Comparison of ENCODE assay signal across 15 cellular contexts in the genomic region with DNA sequence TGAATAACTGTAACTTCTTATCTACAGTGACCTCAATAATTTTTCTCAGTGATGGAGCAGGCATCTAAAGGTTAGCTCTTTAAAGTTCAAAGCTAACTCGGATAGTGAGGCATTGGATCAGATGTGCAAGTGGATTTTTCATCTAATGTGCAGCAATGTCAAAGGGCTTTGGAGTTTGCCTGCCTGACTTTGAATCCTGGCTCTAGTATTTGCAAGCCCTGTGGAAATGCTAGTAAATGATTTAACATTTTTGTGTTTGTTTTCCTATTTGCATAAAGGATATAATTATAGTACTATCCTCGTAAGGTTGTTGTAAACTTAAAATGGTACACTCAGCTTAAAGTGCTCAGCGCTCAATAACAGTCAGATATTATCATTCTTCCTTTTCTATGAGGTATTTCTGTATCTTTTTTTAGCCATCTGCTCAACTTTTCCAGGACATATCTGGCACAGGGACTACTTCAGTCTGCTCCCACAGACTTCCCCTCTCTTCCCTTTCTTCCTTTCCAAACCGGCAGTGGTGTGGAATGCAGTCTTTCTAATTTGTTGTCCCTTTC.
A peak's percentile ranks its signal among the peaks of the same experiment; 100 is the strongest.
DNase-seq lines count a peak whose midpoint lies in the region; ATAC-seq and TF ChIP-seq lines count a peak whose summit lies in the region.
"Had no signal": no experiment of that assay in that cellular context is flagged by ENCODE, and none has a peak within 500 bp of the region (broad histone marks: within the 10 kb centered on the region; RNA-seq: fewer than 3 reads in every experiment).

No MANE protein-coding gene starts in this region.

- TF ChIP-seq CTCF in heart right ventricle (IDR thresholded peaks at IDR 0.05) (no peak), osteoblast (IDR thresholded peaks at IDR 0.05; ENCODE audit: extremely low read depth, low read depth, low read length) (no peak)

- H3K4me3 ChIP-seq in adipocyte (ENCODE audit: low read length) (peak overlapping the region; percentile 67), heart right ventricle (peak overlapping the region in 6 of 10 donors; percentile 4 to 28 (median 19)), osteoblast (ENCODE audit: insufficient read depth, low read length) (no peak overlapping the region)
- H3K4me3 ChIP-seq: SJCRH30, upper lobe of right lung had no signal

- no peaks in the 10 kb centered on the region for H4K20me1 ChIP-seq in osteoblast (ENCODE audit: insufficient read depth, low read length)

- 9 to 14% methylated on average over 4 of the region's 4 CpGs for WGBS in heart right ventricle, 2 donors

- intact Hi-C loops in heart right ventricle (cut with DNase I) (loop anchor here in 2 of 10 donors (10.0 kb wide), 2 partner anchors 209 to 261 kb away; no protein-coding TSS in a partner anchor), posterior vena cava (cut with DNase I) (no loop called here)

- peak; percentile 33 to 93 (median 80) for ATAC-seq in heart right ventricle
- ATAC-seq: upper lobe of right lung had no signal

- H3K9me3 ChIP-seq in adipocyte (ENCODE audit: control insufficient read depth, low read length), result no peaks in the 10 kb centered on the region
- H3K9me3 ChIP-seq in heart right ventricle, result no peaks in the 10 kb centered on the region
- H3K9me3 ChIP-seq in osteoblast (ENCODE audit: low read depth, low read length), result no peaks in the 10 kb centered on the region
- H3K9me3 ChIP-seq: SJCRH30, upper lobe of right lung had no signal

- H3K27me3 ChIP-seq in adipocyte (replicated peaks; ENCODE audit: control insufficient read depth, insufficient read depth, low read length) (no peaks in the 10 kb centered on the region), heart right ventricle (no peaks in the 10 kb centered on the region), osteoblast (ENCODE audit: insufficient read depth, low read length) (no peaks in the 10 kb centered on the region)
- H3K27me3 ChIP-seq: SJCRH30, upper lobe of right lung had no signal

- peak overlapping the region; percentile 49 for H3K4me2 ChIP-seq in osteoblast (ENCODE audit: insufficient read depth, low read length)

- H3K79me2 ChIP-seq in osteoblast (ENCODE audit: insufficient read depth, low read length), result no peaks in the 10 kb centered on the region

- H3K4me1 ChIP-seq in adipocyte (ENCODE audit: control insufficient read depth, insufficient read depth, low read length) (peaks cover 23% of the 10 kb centered on the region), heart right ventricle (peaks cover 0 to 29% (median 8%) of the 10 kb centered on the region in 9 donors), osteoblast (ENCODE audit: insufficient read depth, low read length) (peaks cover 30% of the 10 kb centered on the region)
- H3K4me1 ChIP-seq: SJCRH30 had no signal

- peak overlapping the region in 5 of 10 donors; percentile 9 to 61 (median 14) for H3K27ac ChIP-seq in heart right ventricle
- H3K27ac ChIP-seq in osteoblast (ENCODE audit: low read depth, low read length), result peak overlapping the region; percentile 8
- H3K27ac ChIP-seq: SJCRH30, upper lobe of right lung had no signal

- DNase-seq in EL, result peak; percentile 38
- peak; percentile 30 for DNase-seq in adipocyte (ENCODE audit: low read depth)
- DNase-seq in heart right ventricle, result peak in 1 of 2 donors; percentile 9
- DNase-seq in osteoblast (ENCODE audit: insufficient read length, low spot score, missing footprints), result no peak
- DNase-seq in NK-92 (lab: John Stamatoyannopoulos, UW; ENCODE audit: unreplicated experiment), result no peak
- no peak for DNase-seq in activated naive CD4-positive, alpha-beta T cell (lab: John Stamatoyannopoulos, UW)
- DNase-seq in NCI-H2196 treated with DMSO at 0.1 percent for 48 hours (lab: John Stamatoyannopoulos, UW; ENCODE audit: unreplicated experiment), result no peak
- no peak for DNase-seq in posterior vena cava (ENCODE audit: low spot score)
- DNase-seq: caudate nucleus; KG1; NCI-H1930; NCI-H82; SJCRH30; stimulated activated CD4-positive, alpha-beta T cell treated with anti-CD3 and anti-CD28 coated beads, Interleukin-2, amount 100 ng/mL, for 24 hours; upper lobe of right lung had no signal

- peak overlapping the region; percentile 58 for H2AFZ ChIP-seq in osteoblast (ENCODE audit: low read length)

- H3K9ac ChIP-seq in adipocyte (ENCODE audit: low read length), result peak overlapping the region; percentile 70

- H3K36me3 ChIP-seq in adipocyte (ENCODE audit: control insufficient read depth, insufficient read depth, low read length, severe bottlenecking) (no peaks in the 10 kb centered on the region), heart right ventricle (no peaks in the 10 kb centered on the region), osteoblast (ENCODE audit: insufficient read depth, low read length) (no peaks in the 10 kb centered on the region)
- H3K36me3 ChIP-seq: SJCRH30, upper lobe of right lung had no signal

Comparison
In these comparisons a context has a peak if more than half of its experiments do, and no peak if none do; other contexts are left out.
1. DNase-seq: peak in EL (single experiment) and adipocyte (single experiment); none in osteoblast (single experiment), NK-92 (single experiment), activated naive CD4-positive, alpha-beta T cell (0 of 4), NCI-H2196 treated with DMSO at 0.1 percent for 48 hours (single experiment) and posterior vena cava (single experiment).